ENCODE assay signal across 22 cellular contexts in the genomic region with DNA sequence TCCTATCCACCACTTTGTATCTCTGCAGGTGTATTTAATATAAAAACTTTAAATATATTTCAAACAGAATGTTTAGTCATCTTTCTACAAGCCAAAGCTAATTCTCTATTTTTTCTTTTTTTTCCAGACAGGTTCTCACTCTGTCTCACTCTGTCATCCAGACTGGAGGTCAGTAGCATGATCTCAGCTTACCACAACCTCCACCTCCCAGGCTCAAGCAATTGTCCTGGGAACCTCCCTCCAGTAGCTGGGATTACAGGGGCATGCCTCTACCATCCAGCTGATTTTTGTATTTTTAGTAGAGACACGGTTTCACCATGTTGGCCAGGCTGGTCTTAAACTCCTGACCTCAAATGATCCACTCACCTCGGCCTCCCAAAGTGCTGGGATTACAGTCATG.
"Had no signal": no experiment of that assay in that cellular context is flagged by ENCODE, and none has a peak within 500 bp of the region (broad histone marks: within the 10 kb centered on the region; RNA-seq: fewer than 3 reads in every experiment).

No MANE protein-coding gene starts in this region.

- H3K27me3 ChIP-seq: gastrocnemius medialis, tibial artery had no signal

- H3K9me3 ChIP-seq: gastrocnemius medialis, lower lobe of right lung, mucosa of descending colon, tibial artery had no signal

- H3K27ac ChIP-seq: gastrocnemius medialis, lower lobe of right lung, tibial artery, VCaP had no signal

- H3K4me1 ChIP-seq: gastrocnemius medialis, lower lobe of right lung had no signal

- H3K36me3 ChIP-seq: gastrocnemius medialis, lower lobe of right lung, tibial artery had no signal

- DNase-seq: activated CD4-positive, alpha-beta memory T cell treated with anti-CD3 and anti-CD28 coated beads, Interleukin-2, amount 10 ng/mL, durations not matched to agents 7 days and 5 days; activated CD4-positive, alpha-beta T cell treated with anti-CD3 and anti-CD28 coated beads, Interleukin-2, amount 10 ng/mL, durations not matched to agents 24 days and 14 days; activated effector memory CD4-positive, alpha-beta T cell treated with Interleukin-2 at 50 U/mL for 16 hours; activated naive CD4-positive, alpha-beta T cell treated with anti-CD3 and anti-CD28 coated beads for 36 hours; activated naive CD8-positive, alpha-beta T cell treated with anti-CD3 and anti-CD28 coated beads, Interleukin-2, amount 10 ng/mL, durations not matched to agents 7 days and 5 days; activated T-cell treated with anti-CD3 and anti-CD28 coated beads, Interleukin-2, amount 50 U/mL, for 72 hours; amygdala; caudate nucleus; dermis blood vessel endothelial cell; effector CD8-positive, alpha-beta T cell; gastrocnemius medialis; head of caudate nucleus; hypothalamus; lower lobe of right lung; mesendoderm; mucosa of descending colon; naive B cell; stimulated activated CD4-positive, alpha-beta T cell treated with anti-CD3 and anti-CD28 coated beads, Interleukin-12 subunit alpha, Interleukin-12 subunit beta, amount 100 ng/mL, for 4 hours; stimulated activated CD4-positive, alpha-beta T cell treated with anti-CD3 and anti-CD28 coated beads, Interleukin-4, amount 100 ng/mL, for 4 hours; substantia nigra; tibial artery had no signal

- H3K4me3 ChIP-seq: gastrocnemius medialis, lower lobe of right lung, mucosa of descending colon, tibial artery had no signal
